In the genomic region with DNA sequence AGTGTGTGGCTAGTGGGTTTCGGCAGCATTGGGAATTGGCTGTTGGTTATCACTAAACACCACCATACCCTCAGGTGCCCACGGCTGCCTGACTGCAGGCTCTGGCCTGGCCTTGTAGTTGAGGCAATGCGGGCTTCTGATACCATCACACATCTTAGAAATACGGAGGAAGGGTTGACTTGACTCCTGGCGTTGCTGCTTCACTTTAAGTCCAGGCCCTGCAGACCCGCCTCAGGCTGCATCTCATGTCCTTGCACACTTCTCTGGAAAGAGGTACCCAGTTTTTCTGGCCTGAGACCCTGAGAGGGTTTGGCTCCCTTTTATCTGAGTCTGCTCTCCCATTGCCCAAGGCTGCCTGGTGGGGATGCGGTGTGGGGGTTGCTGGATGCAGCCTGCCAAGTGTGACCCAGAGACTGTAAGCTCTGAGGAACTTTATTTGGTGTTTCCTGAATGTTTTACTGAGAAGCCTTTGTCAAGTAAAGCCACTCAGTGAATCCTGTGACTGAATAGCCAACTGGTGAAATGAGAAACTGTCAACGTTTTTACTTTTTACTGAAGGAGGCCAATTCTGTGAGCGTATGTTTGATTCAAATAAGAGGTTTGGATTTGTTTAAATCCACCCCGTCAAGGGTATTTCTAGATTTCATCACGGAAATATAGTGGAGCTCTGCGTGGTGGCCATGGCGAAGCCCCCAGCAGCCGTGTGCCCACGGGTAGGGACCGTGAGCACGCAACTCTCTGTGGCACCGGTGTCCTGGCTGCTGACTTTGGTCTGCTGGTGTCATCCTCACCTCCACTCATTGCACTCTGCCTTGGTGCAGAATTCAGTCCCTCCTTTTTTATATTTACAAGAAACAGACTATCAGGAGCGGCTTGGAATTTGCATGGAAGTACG, we compare ENCODE assay signal across 1 cellular context.
TF ChIP-seq lines count a peak whose summit lies in the region.

No MANE protein-coding gene starts in this region.

TF ChIP-seq in IMR-90, 13 proteins besides CTCF, POLR2A, EP300 and RAD21:
- TF ChIP-seq NFE2L2 (IDR thresholded peaks at IDR 0.05; ENCODE audit: low read depth, low read length): no peak
- TF ChIP-seq, protein P1, sequence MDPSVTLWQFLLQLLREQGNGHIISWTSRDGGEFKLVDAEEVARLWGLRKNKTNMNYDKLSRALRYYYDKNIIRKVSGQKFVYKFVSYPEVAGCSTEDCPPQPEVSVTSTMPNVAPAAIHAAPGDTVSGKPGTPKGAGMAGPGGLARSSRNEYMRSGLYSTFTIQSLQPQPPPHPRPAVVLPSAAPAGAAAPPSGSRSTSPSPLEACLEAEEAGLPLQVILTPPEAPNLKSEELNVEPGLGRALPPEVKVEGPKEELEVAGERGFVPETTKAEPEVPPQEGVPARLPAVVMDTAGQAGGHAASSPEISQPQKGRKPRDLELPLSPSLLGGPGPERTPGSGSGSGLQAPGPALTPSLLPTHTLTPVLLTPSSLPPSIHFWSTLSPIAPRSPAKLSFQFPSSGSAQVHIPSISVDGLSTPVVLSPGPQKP (IDR thresholded peaks at IDR 0.05; ENCODE audit: borderline replicate concordance, low read depth, low read length): no peak
- no peak for TF ChIP-seq MXI1 (IDR thresholded peaks at IDR 0.05; ENCODE audit: borderline replicate concordance, low read depth, low read length)
- no peak for TF ChIP-seq MAZ (IDR thresholded peaks at IDR 0.05; ENCODE audit: borderline replicate concordance, low read depth, low read length)
- TF ChIP-seq CHD1 (IDR thresholded peaks at IDR 0.05; ENCODE audit: low read depth, low read length): no peak
- no peak for TF ChIP-seq FOS (IDR thresholded peaks at IDR 0.05; ENCODE audit: low read depth, low read length)
- TF ChIP-seq BHLHE40 (IDR thresholded peaks at IDR 0.05; ENCODE audit: low read depth, low read length): no peak
- no peak for TF ChIP-seq RFX5 (IDR thresholded peaks at IDR 0.05; ENCODE audit: low read depth, low read length)
- TF ChIP-seq RCOR1 (IDR thresholded peaks at IDR 0.05; ENCODE audit: insufficient replicate concordance, low read length): no peak
TF ChIP-seq in IMR-90: peak in this region for 0.
